In genomic region chr18:79637921-79638855, GRCh38 we compare ENCODE assay signal across 1 cellular context.
TF ChIP-seq lines count a peak whose summit lies in the region.

No MANE protein-coding gene starts in this region.

TF ChIP-seq in H1, 55 proteins besides CTCF, POLR2A, EP300 and RAD21:
- TF ChIP-seq POU5F1 (IDR thresholded peaks at IDR 0.05; ENCODE audit: low read depth, low read length), result no peak
- peak in 1 of 2 experiments; percentile 70; a peak in 1 of 4 replicates for TF ChIP-seq HDAC2 (IDR thresholded peaks at IDR 0.05; ENCODE audit: borderline replicate concordance in 1 of 2, low read depth in 2 of 2, low read length in 2 of 2)
- no peak for TF ChIP-seq BRCA1 (IDR thresholded peaks at IDR 0.05; ENCODE audit: low read depth, low read length)
- TF ChIP-seq ASH2L (IDR thresholded peaks at IDR 0.05; ENCODE audit: low read length), result no peak
- no peak for TF ChIP-seq CHD1 (IDR thresholded peaks at IDR 0.05; ENCODE audit: low read depth, low read length)
- TF ChIP-seq SP2 (IDR thresholded peaks at IDR 0.05; ENCODE audit: low read length), result no peak
- TF ChIP-seq GABPA (IDR thresholded peaks at IDR 0.05; ENCODE audit: borderline replicate concordance, insufficient read depth, low read length), result peak; percentile 6; the same call in 1 of the 2 replicates
- TF ChIP-seq RFX5 (IDR thresholded peaks at IDR 0.05; ENCODE audit: borderline replicate concordance, low read depth, low read length), result no peak
- TF ChIP-seq TEAD4 (IDR thresholded peaks at IDR 0.05; ENCODE audit: low read depth, low read length), result no peak
- 0 out of 2 replicates have a peak, but pooled peaks have one; percentile 43 for TF ChIP-seq SUZ12 (IDR thresholded peaks at IDR 0.05; ENCODE audit: low read length)
- no peak for TF ChIP-seq MAFK (IDR thresholded peaks at IDR 0.05; ENCODE audit: low read depth, low read length)
- no peak for TF ChIP-seq TCF12 (IDR thresholded peaks at IDR 0.05; ENCODE audit: low read depth, low read length)
- TF ChIP-seq EGR1 (IDR thresholded peaks at IDR 0.05; ENCODE audit: borderline replicate concordance, low read depth, low read length), result 0 out of 2 replicates have a peak, but pooled peaks have one; percentile 1
- no peak for TF ChIP-seq RXRA (IDR thresholded peaks at IDR 0.05; ENCODE audit: insufficient read depth, low read depth, low read length)
- no peak for TF ChIP-seq ATF2 (IDR thresholded peaks at IDR 0.05; ENCODE audit: low read length)
- no peak for TF ChIP-seq TAF7 (optimal IDR thresholded peaks at IDR 0.05; ENCODE audit: borderline replicate concordance, low read depth, low read length)
- TF ChIP-seq SIX5 (IDR thresholded peaks at IDR 0.05; ENCODE audit: low read depth, low read length), result no peak
- peak; percentile 65 for TF ChIP-seq BACH1 (IDR thresholded peaks at IDR 0.05; ENCODE audit: low read length)
- TF ChIP-seq SIN3A (conservative IDR thresholded peaks at IDR 0.05 in 1 of 2, IDR thresholded peaks at IDR 0.05 in 1 of 2; ENCODE audit: low read depth in 1 of 2, low read length in 2 of 2), result no peak
- TF ChIP-seq CBX8 (IDR thresholded peaks at IDR 0.05; ENCODE audit: borderline replicate concordance, low read depth, low read length), result no peak
- no peak for TF ChIP-seq ZNF274 (IDR thresholded peaks at IDR 0.05; ENCODE audit: borderline replicate concordance, extremely low read depth, low read length)
- TF ChIP-seq SIRT6 (IDR thresholded peaks at IDR 0.05; ENCODE audit: low read length), result no peak
- no peak; the same call in 1 of the 2 replicates for TF ChIP-seq MAX (IDR thresholded peaks at IDR 0.05)
- no peak for TF ChIP-seq NANOG (IDR thresholded peaks at IDR 0.05; ENCODE audit: insufficient read depth, low read depth, low read length, poor library complexity, severe bottlenecking)
- no peak for TF ChIP-seq CEBPB (IDR thresholded peaks at IDR 0.05; ENCODE audit: low read depth, low read length)
- TF ChIP-seq CREB1 (IDR thresholded peaks at IDR 0.05), result no peak
- no peak for TF ChIP-seq JUN (IDR thresholded peaks at IDR 0.05; ENCODE audit: low read depth, low read length)
- no peak for TF ChIP-seq TAF1 (IDR thresholded peaks at IDR 0.05; ENCODE audit: low read depth, low read length)
- peak; percentile 12 for TF ChIP-seq KDM4A (IDR thresholded peaks at IDR 0.05; ENCODE audit: low read depth, low read length, severe bottlenecking)
